ENCODE assay signal across 8 cellular contexts in the genomic region with DNA sequence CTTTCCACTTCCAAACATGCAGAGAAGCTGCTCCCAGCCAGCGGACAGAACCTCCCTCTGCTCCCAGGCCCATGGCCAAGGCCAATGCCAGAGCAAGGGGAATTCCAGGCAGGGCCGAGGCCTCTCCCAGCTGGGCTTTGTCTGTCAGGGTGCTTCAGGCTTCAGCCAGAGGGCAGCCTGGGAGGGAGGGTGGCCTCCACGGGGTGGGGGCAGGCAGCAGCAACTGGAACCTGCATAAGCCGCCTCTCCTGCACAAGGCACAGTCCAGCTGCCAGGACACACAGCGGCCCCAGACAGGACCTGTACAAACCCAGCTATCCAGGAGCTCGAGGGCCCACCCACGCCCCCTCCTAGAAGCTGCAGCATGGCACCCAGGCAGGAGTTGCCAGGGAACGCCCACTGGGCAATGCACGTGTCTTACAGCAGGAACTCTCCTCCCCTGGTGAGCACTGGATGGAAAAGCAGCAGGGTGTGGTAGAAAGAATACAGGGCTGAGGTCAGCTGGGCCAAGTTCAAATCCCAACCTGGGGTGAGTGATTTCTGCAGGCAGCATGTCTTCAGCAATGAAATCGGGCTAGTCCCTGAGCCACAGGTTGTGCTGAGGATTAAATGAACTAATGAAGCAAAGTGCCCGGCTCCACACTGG. TPM values are rescaled to one million over a fixed set of nuclear protein-coding genes. Genes with fewer than 3 reads are reported as not detected.
DNase-seq lines count a peak whose midpoint lies in the region; ATAC-seq and TF ChIP-seq lines count a peak whose summit lies in the region.

No MANE protein-coding gene starts in this region.

- peaks cover 91% of the 10 kb centered on the region for H3K4me1 Mint-ChIP-seq in nephron

- H3K4me1 ChIP-seq in fibroblast of lung (ENCODE audit: control insufficient read depth, extremely low read depth, insufficient read depth, low read length): peaks cover 16% of the 10 kb centered on the region

- POLR2A ChIA-PET in RWPE1 (lab: Yijun Ruan, JAX; ENCODE audit: low non-redundant PET): no interaction called here

- H3K4me3 ChIP-seq in AG10803 (ENCODE audit: low read length): no peak overlapping the region
- peak overlapping the region in 1 of 4 experiments; percentile 19 for H3K4me3 ChIP-seq in fibroblast of lung (replicated peaks in 1 of 4; ENCODE audit: control extremely low read depth in 1 of 4, insufficient read depth in 1 of 4, low read depth in 3 of 4, low read length in 4 of 4)

- H4K20me1 ChIP-seq in fibroblast of lung (ENCODE audit: control insufficient read depth, extremely low read depth, insufficient read depth, low read length): no peaks in the 10 kb centered on the region

- no peaks in the 10 kb centered on the region for H3K9me3 ChIP-seq in fibroblast of lung (ENCODE audit: control insufficient read depth, insufficient read depth, low read depth, low read length)

- TF ChIP-seq CTCF in AG10803 (conservative IDR thresholded peaks at IDR 0.05; ENCODE audit: low read length) (peak; percentile 1; the same call in 1 of the 2 replicates), RWPE1 (conservative IDR thresholded peaks at IDR 0.05; ENCODE audit: low read depth) (no peak), fibroblast of lung (conservative IDR thresholded peaks at IDR 0.05 in 1 of 2, IDR thresholded peaks at IDR 0.05 in 1 of 2; ENCODE audit: low read depth in 1 of 2, low read length in 2 of 2) (peak in 1 of 2 donors; percentile 4), nephron (IDR thresholded peaks at IDR 0.05; ENCODE audit: unreplicated experiment in 3 of 3) (no peak)

- peak overlapping the region; percentile 25 for H3K4me2 ChIP-seq in fibroblast of lung (ENCODE audit: extremely low read depth, insufficient read depth, low read length)

- CTCF ChIA-PET in RWPE1 (lab: Yijun Ruan, JAX): interaction anchor here (1.1 to 1.2 kb wide), 2 partner anchors 87 to 207 kb away, joined by 3 read pairs; no protein-coding TSS in a partner anchor

- peak overlapping the region; percentile 82 to 99 (median 93) for H3K27ac Mint-ChIP-seq in nephron

- ATAC-seq in HG03097 (IDR thresholded peaks at IDR 0.05; ENCODE audit: low FRiP score, unreplicated experiment): no peak

- H3K4me3 Mint-ChIP-seq in nephron: peak overlapping the region; percentile 34 to 70 (median 45)

- H3K27ac ChIP-seq in RWPE1 (peak overlapping the region; percentile 91), fibroblast of lung (ENCODE audit: insufficient read depth, low read length) (no peak overlapping the region)

- peaks cover 9% of the 10 kb centered on the region for H3K36me3 Mint-ChIP-seq in nephron (ENCODE audit: low read depth)

- no peaks in the 10 kb centered on the region for H3K27me3 ChIP-seq in fibroblast of lung (ENCODE audit: control insufficient read depth, insufficient read depth, low read length)

- H3K9ac ChIP-seq in fibroblast of lung (ENCODE audit: insufficient read depth, low read length): no peak overlapping the region

- H3K9me3 Mint-ChIP-seq in nephron: no peaks in the 10 kb centered on the region

- H3K27me3 Mint-ChIP-seq in nephron (ENCODE audit: low read depth): peaks cover 3% of the 10 kb centered on the region

- H3K79me2 ChIP-seq in fibroblast of lung (ENCODE audit: control insufficient read depth, insufficient read depth, low read length): peaks cover 2% of the 10 kb centered on the region

- DNase-seq in AG10803 (ENCODE audit: low read depth) (peak; percentile 67), RWPE1 (ENCODE audit: low spot score) (peak; percentile 50), fibroblast of lung (ENCODE audit: low read depth in 2 of 2) (peak; percentile 60 to 87), NCI-H1092 treated with DMSO at 0.1 percent for 48 hours (lab: John Stamatoyannopoulos, UW) (no peak), KG1 (lab: John Stamatoyannopoulos, UW) (no peak)
- no peak for DNase-seq in stimulated activated CD4-positive, alpha-beta T cell treated with anti-CD3 and anti-CD28 coated beads, Interleukin-2, amount 100 ng/mL, for 24 hours

- H3K36me3 ChIP-seq in fibroblast of lung (ENCODE audit: control insufficient read depth, insufficient read depth, low read length): no peaks in the 10 kb centered on the region

- no peak overlapping the region for H2AFZ ChIP-seq in fibroblast of lung (ENCODE audit: low read length)

RNA-seq across cellular contexts. Expression of a gene that starts 7.6 kb away (rescaled TPM):
- total RNA-seq in fibroblast of lung: 10.8 and 11.7 TPM in 2 replicates
- polyA plus RNA-seq in fibroblast of lung: 2.2 and 4.0 TPM in 2 replicates
- 3.8 and 6.5 TPM in 2 replicates for polyA plus RNA-seq in fibroblast of lung (2012)
- 11.1 and 12.7 TPM in 2 replicates for polyA minus RNA-seq in fibroblast of lung (ENCODE audit: low replicate concordance)

RNA-seq across cellular contexts. Expression of a gene that starts 55.1 kb away (rescaled TPM):
- 14.4 and 20.5 TPM in 2 replicates for total RNA-seq in fibroblast of lung
- 20.3 and 22.1 TPM in 2 replicates for polyA plus RNA-seq in fibroblast of lung
- 16.1 and 16.5 TPM in 2 replicates for polyA plus RNA-seq in fibroblast of lung (2012)
- polyA minus RNA-seq in fibroblast of lung (ENCODE audit: low replicate concordance): 0.30 and 3.2 TPM in 2 replicates

Comparison
In these comparisons a context has a peak if more than half of its experiments do, and no peak if none do; other contexts are left out.
1. DNase-seq: peak in AG10803 (single experiment), RWPE1 (single experiment) and fibroblast of lung (2 of 2); none in NCI-H1092 treated with DMSO at 0.1 percent for 48 hours (single experiment), stimulated activated CD4-positive, alpha-beta T cell treated with anti-CD3 and anti-CD28 coated beads, Interleukin-2, amount 100 ng/mL, for 24 hours (0 of 2) and KG1 (single experiment).